Comparison of ENCODE assay signal across 8 cellular contexts in genomic region chr22:36773935-36774334, GRCh38. TPM values are rescaled to one million over a fixed set of nuclear protein-coding genes. Genes with fewer than 3 reads are reported as not detected.
DNase-seq lines count a peak whose midpoint lies in the region; ATAC-seq, FAIRE-seq and TF ChIP-seq lines count a peak whose summit lies in the region.

No MANE protein-coding gene starts in this region.

- TF ChIP-seq CTCF in MM.1S (IDR thresholded peaks at IDR 0.05; ENCODE audit: low read length), result peak; percentile 41
- peak; percentile 16 to 39 (median 21); a peak in 4 of 6 replicates for TF ChIP-seq CTCF in GM12878 (IDR thresholded peaks at IDR 0.05 in 2 of 3, conservative IDR thresholded peaks at IDR 0.05 in 1 of 3; ENCODE audit: control insufficient read depth in 2 of 3, extremely low read depth in 1 of 3, insufficient read depth in 1 of 3, low read depth in 3 of 3, low read length in 3 of 3)

- no peak for TF ChIP-seq EP300 in GM12878 (IDR thresholded peaks at IDR 0.05; ENCODE audit: borderline replicate concordance in 1 of 2, control insufficient read depth in 1 of 2, low read depth in 2 of 2, low read length in 2 of 2)

- H3K27me3 ChIP-seq in MM.1S (replicated peaks; ENCODE audit: insufficient read depth, low read length) (no peaks in the 10 kb centered on the region), GM12878 (replicated peaks in 1 of 2; ENCODE audit: control insufficient read depth in 2 of 2, insufficient read depth in 2 of 2, low read length in 1 of 2) (no peaks in the 10 kb centered on the region; a peak in 1 of 4 replicates), mesendoderm (ENCODE audit: insufficient read depth, low read length, poor library complexity) (no peaks in the 10 kb centered on the region)

- H3K4me1 Mint-ChIP-seq in activated T-cell treated with anti-CD3 and anti-CD28 coated beads, Interleukin-2, amount 50 U/mL, for 72 hours (ENCODE audit: low read depth), result peaks cover 35% of the 10 kb centered on the region
- H3K4me1 Mint-ChIP-seq in stimulated activated memory B cell treated with anti-CD40 and anti-IgM and Interleukin-4, amounts not matched to agents 10 μg/mL and 1 μg/mL and 100 μg/mL, for 72 hours, result peaks cover 24% of the 10 kb centered on the region

- no peaks in the 10 kb centered on the region for H3F3A ChIP-seq in MM.1S (ENCODE audit: insufficient read depth, low read length)

- CTCF ChIA-PET in GM12878 (lab: Yijun Ruan, JAX), result interaction anchor here (0.5 to 3.7 kb wide), 16 partner anchors 9 to 1336 kb away, joined by 3 to 17 read pairs (median 3); partner anchors contain the start of gene BAIAP2L2

- RAD21 ChIA-PET in GM12878 (lab: Charles Lee; ENCODE audit: unreplicated experiment), result no interaction called here

- no peak overlapping the region for H3K4me3 Mint-ChIP-seq in activated T-cell treated with anti-CD3 and anti-CD28 coated beads, Interleukin-2, amount 50 U/mL, for 72 hours
- H3K4me3 Mint-ChIP-seq in stimulated activated memory B cell treated with anti-CD40 and anti-IgM and Interleukin-4, amounts not matched to agents 10 μg/mL and 1 μg/mL and 100 μg/mL, for 72 hours, result no peak overlapping the region

- H2BK15ac ChIP-seq in mesendoderm (replicated peaks; ENCODE audit: low read depth), result no peak overlapping the region

- FAIRE-seq in GM12878 (lab: Jason Lieb, UNC), result peak; percentile 23

- H3K79me2 ChIP-seq in MM.1S (ENCODE audit: low read length), result no peaks in the 10 kb centered on the region; the same call in 1 of the 2 replicates
- no peaks in the 10 kb centered on the region for H3K79me2 ChIP-seq in GM12878 (ENCODE audit: control insufficient read depth, insufficient read depth, low read length)
- H3K79me2 ChIP-seq in mesendoderm (ENCODE audit: control insufficient read depth, insufficient read depth, low read length), result no peaks in the 10 kb centered on the region

- no peak overlapping the region for H3K18ac ChIP-seq in mesendoderm (ENCODE audit: low read length)

- TF ChIP-seq POLR2A in GM12878 (IDR thresholded peaks at IDR 0.05; ENCODE audit: low read depth, low read length), result no peak

- H3K4ac ChIP-seq in mesendoderm (ENCODE audit: low read depth, low read length), result no peak overlapping the region

- ATAC-seq in GM12878, result no peak
- no peak for ATAC-seq in activated T-cell treated with anti-CD3 and anti-CD28 coated beads, Interleukin-2, amount 50 U/mL, for 72 hours (replicated peaks in 1 of 2)
- no peak for ATAC-seq in stimulated activated memory B cell treated with anti-CD40 and anti-IgM and Interleukin-4, amounts not matched to agents 10 μg/mL and 1 μg/mL and 100 μg/mL, for 72 hours
- no peak for ATAC-seq in HG02973 (IDR thresholded peaks at IDR 0.05; ENCODE audit: unreplicated experiment)

- H2AFZ ChIP-seq in MM.1S (ENCODE audit: low read length) (no peak overlapping the region), GM12878 (ENCODE audit: control insufficient read depth, low read depth, low read length) (no peak overlapping the region)

- H3K9me3 Mint-ChIP-seq in activated T-cell treated with anti-CD3 and anti-CD28 coated beads, Interleukin-2, amount 50 U/mL, for 72 hours, result no peaks in the 10 kb centered on the region
- H3K9me3 Mint-ChIP-seq in stimulated activated memory B cell treated with anti-CD40 and anti-IgM and Interleukin-4, amounts not matched to agents 10 μg/mL and 1 μg/mL and 100 μg/mL, for 72 hours, result no peaks in the 10 kb centered on the region

- H3K9ac ChIP-seq in MM.1S (ENCODE audit: low read length) (no peak overlapping the region), GM12878 (ENCODE audit: control insufficient read depth, insufficient read depth, low read length) (no peak overlapping the region), mesendoderm (ENCODE audit: low read length) (no peak overlapping the region)

- TF ChIP-seq RAD21 in GM12878 (IDR thresholded peaks at IDR 0.05; ENCODE audit: insufficient read depth, low read depth, low read length), result peak; percentile 37; the same call in 1 of the 2 replicates

- no peak overlapping the region for H2AK5ac ChIP-seq in mesendoderm (ENCODE audit: low read length)

- H2BK120ac ChIP-seq in mesendoderm (ENCODE audit: low read depth, low read length), result no peak overlapping the region

- H3K27ac ChIP-seq in MM.1S (ENCODE audit: low read length) (no peak overlapping the region), GM12878 (ENCODE audit: control insufficient read depth, insufficient read depth) (no peak overlapping the region), mesendoderm (ENCODE audit: low read depth, low read length) (no peak overlapping the region)

- H3K4me1 ChIP-seq in MM.1S (ENCODE audit: low read length) (peaks cover 11% of the 10 kb centered on the region), GM12878 (ENCODE audit: control insufficient read depth, insufficient read depth, low read length) (peaks cover 11% of the 10 kb centered on the region), mesendoderm (ENCODE audit: control insufficient read depth, low read depth, low read length) (no peaks in the 10 kb centered on the region)

- H3K4me2 ChIP-seq in MM.1S (ENCODE audit: low read depth, low read length) (no peak overlapping the region), GM12878 (ENCODE audit: control insufficient read depth, insufficient read depth) (no peak overlapping the region), mesendoderm (ENCODE audit: low read length) (no peak overlapping the region)

- no peak overlapping the region for H3K56ac ChIP-seq in mesendoderm (ENCODE audit: low read length)

- H4K5ac ChIP-seq in mesendoderm (ENCODE audit: low read length), result no peak overlapping the region

- H3K36me3 Mint-ChIP-seq in activated T-cell treated with anti-CD3 and anti-CD28 coated beads, Interleukin-2, amount 50 U/mL, for 72 hours (ENCODE audit: insufficient read depth in 2 of 2), result no peaks in the 10 kb centered on the region
- peaks cover 23% of the 10 kb centered on the region for H3K36me3 Mint-ChIP-seq in stimulated activated memory B cell treated with anti-CD40 and anti-IgM and Interleukin-4, amounts not matched to agents 10 μg/mL and 1 μg/mL and 100 μg/mL, for 72 hours

- BruUV-seq in GM12878 (replicated peaks; lab: Mats Ljungman, UMichigan), result no TSS peak

- H2BK5ac ChIP-seq in mesendoderm (ENCODE audit: low read length), result no peak overlapping the region

- H3K27me3 Mint-ChIP-seq in activated T-cell treated with anti-CD3 and anti-CD28 coated beads, Interleukin-2, amount 50 U/mL, for 72 hours (ENCODE audit: low read depth), result no peaks in the 10 kb centered on the region
- H3K27me3 Mint-ChIP-seq in stimulated activated memory B cell treated with anti-CD40 and anti-IgM and Interleukin-4, amounts not matched to agents 10 μg/mL and 1 μg/mL and 100 μg/mL, for 72 hours, result no peaks in the 10 kb centered on the region

- H3K4me3 ChIP-seq in MM.1S (ENCODE audit: low read length), result no peak overlapping the region
- no peak overlapping the region for H3K4me3 ChIP-seq in GM12878
- no peak overlapping the region for H3K4me3 ChIP-seq in mesendoderm (ENCODE audit: low read length)

- SMC1A ChIA-PET in GM12878 (lab: Charles Lee; ENCODE audit: uncharacterized antibody, unreplicated experiment), result interaction anchor here (1.0 kb wide), 1 partner anchor 16 kb away, joined by 3 read pairs; no protein-coding TSS in a partner anchor

- in situ Hi-C loops in GM12878 (cut with MboI), result no loop called here

- no peaks in the 10 kb centered on the region for H4K20me1 ChIP-seq in MM.1S (ENCODE audit: insufficient read depth, low read length)
- no peaks in the 10 kb centered on the region for H4K20me1 ChIP-seq in GM12878 (ENCODE audit: control insufficient read depth, insufficient read depth)

- H3K9me3 ChIP-seq in MM.1S (replicated peaks; ENCODE audit: insufficient read depth, low read length) (no peaks in the 10 kb centered on the region), GM12878 (replicated peaks; ENCODE audit: control insufficient read depth, insufficient read depth, low read length) (no peaks in the 10 kb centered on the region)

- H3K36me3 ChIP-seq in MM.1S (replicated peaks; ENCODE audit: insufficient read depth, low read length), result no peaks in the 10 kb centered on the region
- no peaks in the 10 kb centered on the region; a peak in 1 of 4 replicates for H3K36me3 ChIP-seq in GM12878 (ENCODE audit: control insufficient read depth in 2 of 2, insufficient read depth in 2 of 2, low read length in 1 of 2)
- no peaks in the 10 kb centered on the region for H3K36me3 ChIP-seq in mesendoderm (ENCODE audit: control insufficient read depth, insufficient read depth, low read length)

- intact Hi-C loops in GM12878 (cut with micrococcal nuclease; ENCODE audit: unreplicated experiment), result no loop called here

- H3K23ac ChIP-seq in mesendoderm (ENCODE audit: low read length), result no peak overlapping the region

- DNase-seq in EL (peak; percentile 24), MM.1S (peak; percentile 15), GM12878 (ENCODE audit: low read depth, low spot score) (no peak), mesendoderm (peak; percentile 31), NCI-H1694 treated with DMSO at 0.1 percent for 48 hours (lab: John Stamatoyannopoulos, UW) (no peak)
- DNase-seq in activated T-cell treated with anti-CD3 and anti-CD28 coated beads, Interleukin-2, amount 50 U/mL, for 72 hours, result no peak

- 83% methylated on average over 3 of the region's 3 CpGs for WGBS in GM12878 (ENCODE audit: insufficient coverage, insufficient replicate concordance, low lambda C conversion rate, missing lambda C conversion rate)
- WGBS in mesendoderm (ENCODE audit: extremely low coverage, insufficient coverage, low lambda C conversion rate), result no CpG with 5 or more reads among the region's 3 CpGs

- no peaks in the 10 kb centered on the region for H3K9me2 ChIP-seq in MM.1S (replicated peaks; ENCODE audit: insufficient read depth, low read length)

- POLR2A ChIA-PET in GM12878 (lab: Charles Lee), result interaction anchor here (0.5 to 0.7 kb wide), 3 partner anchors 209 to 265 kb away, joined by 3 to 7 read pairs (median 5); no protein-coding TSS in a partner anchor

- H4K8ac ChIP-seq in mesendoderm (ENCODE audit: low read depth, low read length), result no peak overlapping the region

- no peak overlapping the region for H3K27ac Mint-ChIP-seq in activated T-cell treated with anti-CD3 and anti-CD28 coated beads, Interleukin-2, amount 50 U/mL, for 72 hours
- no peak overlapping the region for H3K27ac Mint-ChIP-seq in stimulated activated memory B cell treated with anti-CD40 and anti-IgM and Interleukin-4, amounts not matched to agents 10 μg/mL and 1 μg/mL and 100 μg/mL, for 72 hours

- H3K79me1 ChIP-seq in mesendoderm (ENCODE audit: low read length), result no peaks in the 10 kb centered on the region

RNA-seq across cellular contexts. Expression of gene IFT27, which starts 2.0 kb away (rescaled TPM):
- total RNA-seq in GM12878 (2013; cell fraction: nucleolus; rRNA removed), result 4.1 and 6.3 TPM in 2 replicates
- total RNA-seq in GM12878 (2014; rRNA removed), result 12.0 and 12.1 TPM in 2 replicates
- 8.4 and 9.5 TPM in 2 replicates for total RNA-seq in GM12878 (2014; rRNA removed; fragmentation: Illumina TruSeq; extraction: Trizol)
- 18.5 and 18.8 TPM in 2 replicates for total RNA-seq in GM12878 (2021)
- polyA plus RNA-seq in GM12878 (2011; ENCODE audit: low read depth), result 8.2 TPM
- 1.9 and 2.7 TPM in 2 replicates for polyA plus RNA-seq in GM12878 (2011; rRNA removed)
- polyA plus RNA-seq in GM12878 (2011; cell fraction: cytosol; rRNA removed), result 1.6 and 2.1 TPM in 2 replicates
- 5.4 and 8.9 TPM in 2 replicates for polyA plus RNA-seq in GM12878 (2011; cell fraction: nucleus; rRNA removed)
- 11.7 and 12.2 TPM in 2 replicates for polyA plus RNA-seq in GM12878 (2012)
- 3.7 and 7.1 TPM in 2 replicates for polyA plus RNA-seq in GM12878 (2014; fragmentation: Illumina TruSeq; extraction: Trizol)
- polyA plus RNA-seq in GM12878 (2014; fragmentation: Nextera tagmentation; extraction: Ambion mirVana), result 1 to 10 TPM; 2.7 to 3.0 TPM
- polyA plus RNA-seq in GM12878 (2014; rRNA removed), result 15.3 and 18.0 TPM in 2 replicates
- polyA plus RNA-seq in GM12878 (2016; fragmentation: Nextera tagmentation; extraction: Ambion mirVana), result 10 to 100 TPM; 26.2 to 32.5 TPM
- 0.88 and 1.3 TPM in 2 replicates for polyA minus RNA-seq in GM12878 (2011; rRNA and poly(A)+ RNA removed)
- 0.53 and 1.4 TPM in 2 replicates for polyA minus RNA-seq in GM12878 (2011; cell fraction: cytosol; rRNA and poly(A)+ RNA removed)
- polyA minus RNA-seq in GM12878 (2011; cell fraction: nucleus; rRNA and poly(A)+ RNA removed), result 1.5 and 1.6 TPM in 2 replicates
- polyA plus RNA-seq in mesendoderm (2013, experiment 1 of 2), result 22.0 TPM
- 21.5 TPM for polyA plus RNA-seq in mesendoderm (2013, experiment 2 of 2)
- 10 to 100 TPM; 25.8 to 26.3 TPM for total RNA-seq in activated T-cell treated with anti-CD3 and anti-CD28 coated beads, Interleukin-2, amount 50 U/mL, for 72 hours

RNA-seq across cellular contexts. Expression of gene PVALB, which starts 42.9 kb away (rescaled TPM):
- total RNA-seq in GM12878 (2013; cell fraction: nucleolus; rRNA removed), result not detected in 2 replicates
- total RNA-seq in GM12878 (2014; rRNA removed), result not detected in 2 replicates
- total RNA-seq in GM12878 (2014; rRNA removed; fragmentation: Illumina TruSeq; extraction: Trizol), result not detected in 2 replicates
- not detected in 2 replicates for total RNA-seq in GM12878 (2021)
- polyA plus RNA-seq in GM12878 (2011; ENCODE audit: low read depth), result not detected
- polyA plus RNA-seq in GM12878 (2011; rRNA removed), result not detected in 2 replicates
- polyA plus RNA-seq in GM12878 (2011; cell fraction: cytosol; rRNA removed), result not detected in 2 replicates
- not detected in 2 replicates for polyA plus RNA-seq in GM12878 (2011; cell fraction: nucleus; rRNA removed)
- polyA plus RNA-seq in GM12878 (2012), result not detected in 2 replicates
- not detected in 2 replicates for polyA plus RNA-seq in GM12878 (2014; fragmentation: Illumina TruSeq; extraction: Trizol)
- polyA plus RNA-seq in GM12878 (2014; fragmentation: Nextera tagmentation; extraction: Ambion mirVana), result not detected
- not detected in 2 replicates for polyA plus RNA-seq in GM12878 (2014; rRNA removed)
- polyA plus RNA-seq in GM12878 (2016; fragmentation: Nextera tagmentation; extraction: Ambion mirVana), result not detected
- not detected in 2 replicates for polyA minus RNA-seq in GM12878 (2011; rRNA and poly(A)+ RNA removed)
- polyA minus RNA-seq in GM12878 (2011; cell fraction: cytosol; rRNA and poly(A)+ RNA removed), result not detected in 2 replicates
- not detected in 2 replicates for polyA minus RNA-seq in GM12878 (2011; cell fraction: nucleus; rRNA and poly(A)+ RNA removed)
- polyA plus RNA-seq in mesendoderm (2013, experiment 1 of 2), result 1.1 TPM
- 1.7 TPM for polyA plus RNA-seq in mesendoderm (2013, experiment 2 of 2)
- not detected for total RNA-seq in activated T-cell treated with anti-CD3 and anti-CD28 coated beads, Interleukin-2, amount 50 U/mL, for 72 hours

Comparison
In these comparisons a context has a peak if more than half of its experiments do, and no peak if none do; other contexts are left out.
1. DNase-seq: peak in EL (single experiment), MM.1S (single experiment) and mesendoderm (single experiment); none in GM12878 (single experiment), activated T-cell treated with anti-CD3 and anti-CD28 coated beads, Interleukin-2, amount 50 U/mL, for 72 hours (0 of 2) and NCI-H1694 treated with DMSO at 0.1 percent for 48 hours (single experiment).